8 cellular contexts compared by ENCODE assay signal in the genomic region with DNA sequence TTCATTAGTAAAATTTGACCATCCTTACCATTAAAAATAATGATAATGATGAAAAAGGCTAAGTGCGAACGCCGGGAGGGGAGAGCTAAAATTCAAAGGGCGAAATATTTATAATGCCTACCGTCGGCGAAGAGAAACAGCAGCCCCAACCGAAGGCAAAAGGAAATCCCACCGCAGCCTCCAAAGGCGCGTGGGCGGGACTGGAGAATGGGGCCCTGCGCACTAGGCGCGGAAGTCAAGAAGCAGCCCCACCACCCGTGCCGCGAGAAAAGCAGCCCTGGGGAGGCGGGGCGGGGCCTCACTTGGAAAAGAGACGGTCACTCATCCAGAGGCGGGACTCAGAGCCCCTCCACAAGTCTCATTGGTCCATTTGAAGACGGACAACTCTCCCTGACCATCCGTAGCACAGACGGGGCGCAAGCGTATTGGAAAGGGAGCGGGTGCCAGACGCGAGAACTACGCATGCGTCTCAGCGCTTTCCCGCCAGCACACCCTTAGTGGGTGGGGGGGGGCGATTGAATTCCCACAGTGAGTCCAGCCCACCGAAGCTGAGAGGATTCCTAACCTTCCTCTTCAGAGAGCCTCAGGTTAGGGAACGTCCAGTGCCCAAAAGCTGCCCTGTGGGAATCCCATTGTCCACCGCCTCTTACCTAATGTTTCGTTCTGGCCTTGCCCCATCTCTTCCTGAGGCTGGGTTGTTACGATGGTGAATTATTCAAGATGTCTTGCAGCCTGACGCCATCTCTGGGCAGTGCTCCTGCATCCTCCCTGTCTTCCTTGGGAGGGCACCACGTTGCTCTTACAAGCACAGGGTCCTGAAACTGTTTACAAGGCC. TPM values are rescaled to one million over a fixed set of nuclear protein-coding genes. Genes with fewer than 3 reads are reported as not detected.
DNase-seq lines count a peak whose midpoint lies in the region; ATAC-seq and TF ChIP-seq lines count a peak whose summit lies in the region.

No MANE protein-coding gene starts in this region.

- peak overlapping the region; percentile 60 to 90 (median 89) for H3K27ac ChIP-seq in adrenal gland
- peak overlapping the region; percentile 42 to 91 (median 88) for H3K27ac ChIP-seq in heart right ventricle
- peak overlapping the region; percentile 84 for H3K27ac ChIP-seq in upper lobe of right lung

- peak; percentile 91 for ATAC-seq in HG02852 (IDR thresholded peaks at IDR 0.05; ENCODE audit: unreplicated experiment)
- peak; percentile 97 to 99 (median 98) for ATAC-seq in heart right ventricle
- ATAC-seq in upper lobe of right lung, result peak; percentile 98

- WGBS in adrenal gland, 4 donors, result 0 to 1% (median 0%) methylated on average over 31 to 42 of the region's 42 CpGs
- WGBS in heart right ventricle, 2 donors, result 0 to 1% methylated on average over 42 of the region's 42 CpGs

- in situ Hi-C loops in GM13976 (cut with MboI; ENCODE audit: low sequenced_read_pairs, unreplicated experiment), result no loop called here

- TF ChIP-seq CTCF in GM13976 (IDR thresholded peaks at IDR 0.05; ENCODE audit: borderline replicate concordance, control extremely low read depth, extremely low read depth, insufficient read depth, missing control alignments), result no peak
- TF ChIP-seq CTCF in adrenal gland (IDR thresholded peaks at IDR 0.05), result no peak
- peak in 1 of 9 donors; percentile 10 for TF ChIP-seq CTCF in heart right ventricle (IDR thresholded peaks at IDR 0.05)
- TF ChIP-seq CTCF in upper lobe of right lung (IDR thresholded peaks at IDR 0.05), result no peak

- H3K9me3 ChIP-seq in adrenal gland (replicated peaks in 1 of 3) (no peaks in the 10 kb centered on the region), heart right ventricle (no peaks in the 10 kb centered on the region), upper lobe of right lung (no peaks in the 10 kb centered on the region)

- no peaks in the 10 kb centered on the region for H3K27me3 ChIP-seq in adrenal gland
- H3K27me3 ChIP-seq in heart right ventricle, result no peaks in the 10 kb centered on the region
- H3K27me3 ChIP-seq in upper lobe of right lung, result no peaks in the 10 kb centered on the region

- peak; percentile 99 for DNase-seq in GM13976 (ENCODE audit: low spot score)
- DNase-seq in NCI-H1436 treated with DMSO at 0.1 percent for 48 hours (lab: John Stamatoyannopoulos, UW), result peak; percentile 97
- peak; percentile 94 for DNase-seq in T follicular helper cell (ENCODE audit: low read depth)
- DNase-seq in adrenal gland, result peak; percentile 97 to 100 (median 98)
- DNase-seq in heart right ventricle, result peak; percentile 96 to 99
- peak; percentile 99 for DNase-seq in posterior vena cava (ENCODE audit: low spot score)
- peak; percentile 98 for DNase-seq in upper lobe of right lung

- H3K36me3 ChIP-seq in adrenal gland (replicated peaks in 1 of 2), result no peaks in the 10 kb centered on the region
- no peaks in the 10 kb centered on the region for H3K36me3 ChIP-seq in heart right ventricle
- H3K36me3 ChIP-seq in upper lobe of right lung, result no peaks in the 10 kb centered on the region

- intact Hi-C loops in adrenal gland (cut with DNase I) (no loop called here), heart right ventricle (cut with DNase I) (loop anchor here in 4 of 10 donors (1.0 to 10.0 kb wide), 5 partner anchors 19 to 53 kb away; a partner anchor contains a TSS), posterior vena cava (cut with DNase I) (loop anchor here (2.0 to 10.0 kb wide), 3 partner anchors 21 to 53 kb away; a partner anchor contains a TSS), upper lobe of right lung (cut with DNase I) (no loop called here)

- TF ChIP-seq POLR2A in adrenal gland (IDR thresholded peaks at IDR 0.05), result peak; percentile 43 to 83

- H3K4me1 ChIP-seq in adrenal gland (replicated peaks in 1 of 2) (peaks cover 29 to 37% of the 10 kb centered on the region in 2 donors), heart right ventricle (peaks cover 6 to 54% (median 21%) of the 10 kb centered on the region in 9 donors), upper lobe of right lung (peaks cover 27% of the 10 kb centered on the region)

- H3K4me3 ChIP-seq in adrenal gland, result peak overlapping the region in 3 of 4 donors; percentile 27 to 60 (median 36)
- peak overlapping the region; percentile 32 to 73 (median 62) for H3K4me3 ChIP-seq in heart right ventricle
- peak overlapping the region; percentile 71 for H3K4me3 ChIP-seq in upper lobe of right lung

RNA-seq across cellular contexts. Expression of a gene that starts 19.0 kb away (rescaled TPM):
- 10 to 100 TPM; 39.2 to 83.8 (median 45.5) TPM for total RNA-seq in adrenal gland
- 100 to 1,000 TPM in 1 of 3 donors, 10 to 100 TPM in 2; 26.7 to 111 (median 79.8) TPM for polyA plus RNA-seq in adrenal gland
- 10 to 100 TPM; 13.1 to 25.8 (median 17.1) TPM for total RNA-seq in heart right ventricle
- polyA plus RNA-seq in heart right ventricle, result 10 to 100 TPM; 33.9 to 49.7 TPM
- total RNA-seq in posterior vena cava, result 10 to 100 TPM; 20.9 to 26.8 TPM
- total RNA-seq in upper lobe of right lung, result 28.4 TPM

RNA-seq across cellular contexts. Expression of a gene that starts 19.8 kb away (rescaled TPM):
- 10 to 100 TPM in 6 of 8 donors, 1 to 10 TPM in 2; 7.1 to 38.6 (median 16.1) TPM for total RNA-seq in adrenal gland
- polyA plus RNA-seq in adrenal gland, result 100 to 1,000 TPM in 1 of 3 donors, 10 to 100 TPM in 1, 1 to 10 TPM in 1; 9.6 to 147 (median 71.3) TPM
- 1 to 10 TPM; 3.8 to 8.8 (median 6.4) TPM for total RNA-seq in heart right ventricle
- polyA plus RNA-seq in heart right ventricle, result 10 to 100 TPM in 1 of 2 donors, 1 to 10 TPM in 1; 4.9 to 23.5 TPM
- 10 to 100 TPM; 46.3 to 96.6 TPM for total RNA-seq in posterior vena cava
- 24.9 TPM for total RNA-seq in upper lobe of right lung

RNA-seq across cellular contexts. Expression of a gene that starts 27.8 kb away (rescaled TPM):
- total RNA-seq in adrenal gland, result 10 to 100 TPM in 7 of 8 donors, 1 to 10 TPM in 1; 9.1 to 43.0 (median 34.2) TPM
- 10 to 100 TPM; 10.3 to 26.9 (median 22.7) TPM for polyA plus RNA-seq in adrenal gland
- 10 to 100 TPM in 7 of 10 donors, 1 to 10 TPM in 3; 8.6 to 21.0 (median 11.3) TPM for total RNA-seq in heart right ventricle
- 10 to 100 TPM in 1 of 2 donors, 1 to 10 TPM in 1; 7.1 to 13.7 TPM for polyA plus RNA-seq in heart right ventricle
- 10 to 100 TPM; 21.3 to 25.3 TPM for total RNA-seq in posterior vena cava
- 27.8 TPM for total RNA-seq in upper lobe of right lung

RNA-seq across cellular contexts. Expression of a gene that starts 34.7 kb away (rescaled TPM):
- 100 to 1,000 TPM in 4 of 8 donors, 10 to 100 TPM in 4; 51.0 to 143 (median 103) TPM for total RNA-seq in adrenal gland
- 100 to 1,000 TPM in 1 of 3 donors, 10 to 100 TPM in 2; 41.9 to 102 (median 78.0) TPM for polyA plus RNA-seq in adrenal gland
- 10 to 100 TPM; 54.1 to 73.1 (median 60.1) TPM for total RNA-seq in heart right ventricle
- polyA plus RNA-seq in heart right ventricle, result 100 to 1,000 TPM in 1 of 2 donors, 10 to 100 TPM in 1; 47.9 to 109 TPM
- total RNA-seq in posterior vena cava, result 10 to 100 TPM; 34.7 to 37.3 TPM
- 70.9 TPM for total RNA-seq in upper lobe of right lung

RNA-seq across cellular contexts. Expression of a gene that starts 45.8 kb away (rescaled TPM):
- 10 to 100 TPM; 10.7 to 94.2 (median 54.9) TPM for total RNA-seq in adrenal gland
- polyA plus RNA-seq in adrenal gland, result 100 to 1,000 TPM in 2 of 3 donors, 10 to 100 TPM in 1; 47.1 to 162 (median 122) TPM
- 10 to 100 TPM; 12.5 to 21.9 (median 18.0) TPM for total RNA-seq in heart right ventricle
- 10 to 100 TPM; 17.4 to 47.1 TPM for polyA plus RNA-seq in heart right ventricle
- 10 to 100 TPM; 31.2 to 32.3 TPM for total RNA-seq in posterior vena cava
- 51.2 TPM for total RNA-seq in upper lobe of right lung

Comparison
In these comparisons a context has a peak if more than half of its experiments do, and no peak if none do; other contexts are left out.
1. Peak in every context shown above with its lines: DNase-seq, ATAC-seq, H3K4me3 ChIP-seq and H3K27ac ChIP-seq.
2. intact Hi-C loops: an anchor here in posterior vena cava (2.0 to 10.0 kb wide); none called in adrenal gland and upper lobe of right lung.